In genomic region chr3:108495717-108496116, GRCh38 we compare ENCODE assay signal across 9 cellular contexts. TPM values are rescaled to one million over a fixed set of nuclear protein-coding genes. Genes with fewer than 3 reads are reported as not detected.
"Had no signal": no experiment of that assay in that cellular context is flagged by ENCODE, and none has a peak within 500 bp of the region (broad histone marks: within the 10 kb centered on the region; RNA-seq: fewer than 3 reads in every experiment).

No MANE protein-coding gene starts in this region.

- H3K36me3 ChIP-seq: HAP-1 had no signal

- H3K27ac ChIP-seq: GM23248 had no signal

- H2AFZ ChIP-seq: GM23248 had no signal

- DNase-seq: GM23248, GOT3, H7, HFFc6, IMR-90 had no signal

- FAIRE-seq: HTR-8/SVneo had no signal

- ATAC-seq: HCT116 had no signal

- H3K9me3 ChIP-seq: HAP-1 had no signal

- H3K4me3 ChIP-seq: GM23248, HAP-1 had no signal

- H3K9ac ChIP-seq: GM23248 had no signal

RNA-seq across cellular contexts. Expression of gene MYH15, which starts 14.7 kb away (rescaled TPM):
- total RNA-seq: HT-29 had no signal
